8 cellular contexts compared by ENCODE assay signal in the genomic region with DNA sequence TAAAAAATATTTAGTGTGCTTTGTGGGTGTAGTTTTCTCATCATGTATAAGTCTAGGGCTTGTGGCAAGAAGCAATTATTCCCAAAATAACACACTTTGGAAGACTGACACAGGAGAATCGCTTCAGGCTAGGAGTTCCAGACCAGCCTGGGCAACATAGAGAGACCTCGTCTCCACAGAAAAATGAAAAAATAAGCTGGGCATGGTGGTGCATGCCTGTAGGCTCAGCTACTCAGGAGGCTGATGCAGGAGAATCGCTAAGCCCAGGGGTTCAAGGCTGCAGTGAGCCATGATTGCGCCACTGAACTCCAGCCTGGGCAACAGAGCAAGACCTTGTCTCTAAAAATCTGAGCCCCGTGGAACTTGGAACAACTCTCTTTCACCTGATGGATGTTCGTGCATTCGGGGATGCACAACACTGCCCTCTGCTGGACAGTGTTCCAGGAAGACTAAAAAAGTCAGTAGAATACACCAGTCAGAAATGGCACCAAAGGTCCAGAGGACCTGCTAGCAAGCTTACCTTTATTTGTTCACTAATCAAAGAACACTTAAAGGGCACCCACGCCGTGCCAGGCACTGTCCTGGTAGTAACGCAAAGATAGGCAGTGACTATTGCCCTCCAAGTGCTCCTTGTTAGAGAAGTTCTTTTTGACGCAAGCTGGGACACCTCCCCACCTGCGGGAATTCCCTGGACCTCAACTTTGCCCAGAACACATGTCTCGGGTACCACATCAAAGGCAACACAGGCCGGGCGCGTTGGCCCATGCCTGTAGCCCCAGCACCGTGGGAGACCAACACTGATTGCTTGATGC.
DNase-seq lines count a peak whose midpoint lies in the region; ATAC-seq, FAIRE-seq and TF ChIP-seq lines count a peak whose summit lies in the region.

No MANE protein-coding gene starts in this region.

- TF ChIP-seq POLR2A in NB4 (IDR thresholded peaks at IDR 0.05; ENCODE audit: extremely low read depth, insufficient read length), result no peak

- intact Hi-C loops in kidney (cut with DNase I), result no loop called here

- ATAC-seq in GM21515 (IDR thresholded peaks at IDR 0.05; ENCODE audit: unreplicated experiment), result no peak

- FAIRE-seq in kidney (lab: Jason Lieb, UNC), result no peak

- TF ChIP-seq CTCF in GM12872 (IDR thresholded peaks at IDR 0.05; ENCODE audit: insufficient read depth, low read depth, low read length), result peak; percentile 77
- TF ChIP-seq CTCF in NB4 (IDR thresholded peaks at IDR 0.05; ENCODE audit: low read depth, low read length), result peak; percentile 84
- TF ChIP-seq CTCF in cardiac fibroblast (IDR thresholded peaks at IDR 0.05; ENCODE audit: low read depth, low read length), result peak; percentile 57
- peak; percentile 48 for TF ChIP-seq CTCF in kidney (IDR thresholded peaks at IDR 0.05; ENCODE audit: borderline replicate concordance, extremely low read depth, insufficient read depth)

- DNase-seq in A172 (ENCODE audit: low spot score) (peak; percentile 53), NB4 (ENCODE audit: low read depth) (peak; percentile 76), T-helper 2 cell (peak in 4 of 5 experiments; percentile 10 to 40 (median 12)), cardiac fibroblast (ENCODE audit: low read depth in 2 of 2) (peak; percentile 48 to 54), kidney (no peak)
- peak; percentile 31 to 59 for DNase-seq in stimulated activated CD4-positive, alpha-beta T cell treated with anti-CD3 and anti-CD28 coated beads, Interleukin-4, amount 100 ng/mL, for 48 hours (ENCODE audit: low read depth in 2 of 2)

- H3K36me3 ChIP-seq in kidney (ENCODE audit: control insufficient read depth in 1 of 2, insufficient read depth in 2 of 2, low read length in 2 of 2), result no peaks in the 10 kb centered on the region

- H3K4me3 ChIP-seq in NB4 (ENCODE audit: low read depth, low read length) (no peak overlapping the region), cardiac fibroblast (replicated peaks in 1 of 2; ENCODE audit: low read depth in 2 of 2, low read length in 2 of 2) (no peak overlapping the region), kidney (ENCODE audit: low read length in 2 of 2) (no peak overlapping the region)

- peaks cover 2 to 5% of the 10 kb centered on the region in 2 donors for H3K9me3 ChIP-seq in kidney (ENCODE audit: control insufficient read depth in 1 of 2, low read length in 2 of 2)

- H3K9ac ChIP-seq in kidney (ENCODE audit: low read length in 2 of 2), result no peak overlapping the region

- H3K27ac ChIP-seq in kidney (ENCODE audit: low read depth in 2 of 2, low read length in 2 of 2), result no peak overlapping the region

- H3K4me1 ChIP-seq in kidney (ENCODE audit: control insufficient read depth in 1 of 2, insufficient read depth in 1 of 2, low read depth in 1 of 2, low read length in 2 of 2), result no peaks in the 10 kb centered on the region
